In the genomic region with DNA sequence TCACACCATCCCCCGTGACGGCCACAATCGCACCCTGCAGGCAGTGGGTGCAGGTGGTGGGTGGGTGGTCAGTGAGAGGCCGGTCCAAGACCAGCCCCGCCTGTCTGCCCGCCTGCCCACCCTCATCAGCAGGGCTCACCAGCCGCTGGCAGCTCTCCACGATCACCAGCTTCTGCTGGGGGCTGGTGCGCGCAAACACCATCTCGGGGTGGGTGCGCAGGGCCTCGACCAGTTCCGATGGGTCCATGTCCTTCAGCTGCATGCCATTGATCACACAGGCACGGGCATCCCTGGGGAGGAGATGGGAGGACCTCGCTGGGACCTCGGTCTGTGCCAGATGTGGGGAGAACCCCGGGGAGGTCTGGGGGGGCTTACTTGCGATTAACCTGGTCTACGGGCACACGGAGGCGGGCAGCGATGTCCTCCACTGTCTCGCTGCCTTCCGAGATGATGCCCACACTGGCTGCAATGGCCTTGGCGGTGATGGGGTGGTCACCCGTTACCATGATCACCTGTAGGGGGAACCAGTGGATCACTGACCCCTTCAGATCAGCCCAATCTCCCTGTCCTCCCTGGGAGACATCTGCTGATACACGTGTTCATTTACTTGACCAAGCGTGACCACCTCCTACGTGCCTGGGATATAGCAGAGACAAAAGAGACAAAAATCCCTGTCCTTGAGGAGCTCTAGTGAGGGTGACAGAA, we compare ENCODE assay signal across 9 cellular contexts. TPM values are rescaled to one million over a fixed set of nuclear protein-coding genes. Genes with fewer than 3 reads are reported as not detected.
A peak's percentile ranks its signal among the peaks of the same experiment; 100 is the strongest.
DNase-seq lines count a peak whose midpoint lies in the region; ATAC-seq and TF ChIP-seq lines count a peak whose summit lies in the region.
"Had no signal": no experiment of that assay in that cellular context is flagged by ENCODE, and none has a peak within 500 bp of the region (broad histone marks: within the 10 kb centered on the region; RNA-seq: fewer than 3 reads in every experiment).

No MANE protein-coding gene starts in this region.

- DNase-seq in AG09309 (ENCODE audit: low read depth) (no peak), H4 (ENCODE audit: low spot score) (peak; percentile 58), OCI-M1 (lab: John Stamatoyannopoulos, UW) (peak; percentile 62), fibroblast of the conjunctiva (ENCODE audit: low read depth) (peak; percentile 13), NCI-H1694 treated with DMSO at 0.1 percent for 48 hours (lab: John Stamatoyannopoulos, UW) (no peak), T-helper 1 cell (no peak)
- DNase-seq in effector CD8-positive, alpha-beta T cell (lab: John Stamatoyannopoulos, UW), result no peak
- DNase-seq: activated effector memory CD4-positive, alpha-beta T cell treated with anti-CD3 and anti-CD28 coated beads, Interleukin-2, amount 50 U/mL, for 16 hours had no signal

- TF ChIP-seq CTCF in AG09309 (IDR thresholded peaks at IDR 0.05; ENCODE audit: control insufficient read depth, insufficient read depth, low read depth, low read length, missing control alignments), result peak; percentile 32

- no peak for ATAC-seq in activated CD4-positive, CD25-positive, alpha-beta regulatory T cell treated with anti-CD3 and anti-CD28 coated beads, Interleukin-2, amount 50 U/mL, for 24 hours

- H3K4me3 ChIP-seq in AG09309 (ENCODE audit: control insufficient read depth, low read depth, low read length), result no peak overlapping the region

RNA-seq across cellular contexts. Expression of a gene that starts 8.0 kb away (rescaled TPM):
- not detected in 2 replicates for total RNA-seq in H4 (2014; rRNA removed; shearing (Covaris generic))

RNA-seq across cellular contexts. Expression of a gene that starts 10.0 kb away (rescaled TPM):
- total RNA-seq in H4 (2014; rRNA removed; shearing (Covaris generic)), result 306 and 341 TPM in 2 replicates

RNA-seq across cellular contexts. Expression of a gene that starts 22.2 kb away (rescaled TPM):
- total RNA-seq in H4 (2014; rRNA removed; shearing (Covaris generic)), result not detected in 2 replicates

RNA-seq across cellular contexts. Expression of a gene that starts 27.3 kb away (rescaled TPM):
- total RNA-seq in H4 (2014; rRNA removed; shearing (Covaris generic)), result 0.45 TPM in 1 of 2 replicates, not detected in the other

RNA-seq across cellular contexts. Expression of a gene that starts 30.5 kb away (rescaled TPM):
- total RNA-seq in H4 (2014; rRNA removed; shearing (Covaris generic)), result not detected in 2 replicates

Comparison
In these comparisons a context has a peak if more than half of its experiments do, and no peak if none do; other contexts are left out.
1. DNase-seq: peak in H4 (single experiment), OCI-M1 (single experiment) and fibroblast of the conjunctiva (single experiment); none in AG09309 (single experiment), NCI-H1694 treated with DMSO at 0.1 percent for 48 hours (single experiment), T-helper 1 cell (0 of 5) and effector CD8-positive, alpha-beta T cell (single experiment).